In genomic region chr12:68175566-68176033, GRCh38 we compare ENCODE assay signal across 11 cellular contexts. TPM values are rescaled to one million over a fixed set of nuclear protein-coding genes. Genes with fewer than 3 reads are reported as not detected.
DNase-seq lines count a peak whose midpoint lies in the region; ATAC-seq, FAIRE-seq and TF ChIP-seq lines count a peak whose summit lies in the region.
"Had no signal": no experiment of that assay in that cellular context is flagged by ENCODE, and none has a peak within 500 bp of the region (broad histone marks: within the 10 kb centered on the region; RNA-seq: fewer than 3 reads in every experiment).

No MANE protein-coding gene starts in this region.

- H3K27ac ChIP-seq in kidney (ENCODE audit: low read depth in 2 of 2, low read length in 2 of 2): no peak overlapping the region

- peak; percentile 15 for DNase-seq in CD1c-positive myeloid dendritic cell (ENCODE audit: extremely low spot score)
- peak; percentile 59 for DNase-seq in GM20000 (ENCODE audit: low spot score)
- peak; percentile 81 for DNase-seq in activated effector memory CD4-positive, alpha-beta T cell treated with anti-CD3 and anti-CD28 coated beads, Interleukin-2, amount 50 U/mL, for 16 hours
- peak; percentile 34 to 53 for DNase-seq in stimulated activated CD8-positive, alpha-beta memory T cell treated with anti-CD3 and anti-CD28 coated beads, Interleukin-15, amount 100 ng/mL, for 4 hours (ENCODE audit: low read depth in 2 of 2)
- no peak for DNase-seq in inferior parietal cortex (ENCODE audit: extremely low spot score)
- DNase-seq in kidney: no peak
- no peak for DNase-seq in kidney glomerular epithelial cell (lab: John Stamatoyannopoulos, UW)

- no peaks in the 10 kb centered on the region for H3K9me3 ChIP-seq in kidney (ENCODE audit: control insufficient read depth in 1 of 2, low read length in 2 of 2)

- no peak overlapping the region for H3K4me3 ChIP-seq in kidney (ENCODE audit: low read length in 2 of 2)

- no peak for FAIRE-seq in kidney (lab: Jason Lieb, UNC)

- ATAC-seq in HG03575 (IDR thresholded peaks at IDR 0.05; ENCODE audit: extremely low read depth, insufficient number of reproducible peaks, low FRiP score, unreplicated experiment): peak; percentile 54

- no peaks in the 10 kb centered on the region for H3K4me1 ChIP-seq in kidney (ENCODE audit: control insufficient read depth in 1 of 2, insufficient read depth in 1 of 2, low read depth in 1 of 2, low read length in 2 of 2)

- no peaks in the 10 kb centered on the region for H3K36me3 ChIP-seq in kidney (ENCODE audit: control insufficient read depth in 1 of 2, insufficient read depth in 2 of 2, low read length in 2 of 2)

- TF ChIP-seq CTCF in GM20000 (IDR thresholded peaks at IDR 0.05; ENCODE audit: extremely low read depth, missing control alignments): no peak
- no peak for TF ChIP-seq CTCF in kidney (IDR thresholded peaks at IDR 0.05; ENCODE audit: borderline replicate concordance, extremely low read depth, insufficient read depth)

- intact Hi-C loops in kidney (cut with DNase I): no loop called here

- H3K9ac ChIP-seq in kidney (ENCODE audit: low read length in 2 of 2): no peak overlapping the region

RNA-seq across cellular contexts. Expression of gene IFNG, which starts 16.1 kb away (rescaled TPM):
- not detected for total RNA-seq in kidney
- polyA plus RNA-seq in kidney (ENCODE audit: insufficient read depth, low read depth, low replicate concordance): not detected
- polyA plus RNA-seq: adipose tissue, BJ, neural cell had no signal

RNA-seq across cellular contexts. Expression of gene IL26, which starts 50.0 kb away (rescaled TPM):
- total RNA-seq in kidney: not detected
- not detected for polyA plus RNA-seq in kidney (ENCODE audit: insufficient read depth, low read depth, low replicate concordance)
- polyA plus RNA-seq: adipose tissue, BJ, neural cell had no signal

Comparison
In these comparisons a context has a peak if more than half of its experiments do, and no peak if none do; other contexts are left out.
1. DNase-seq: peak in CD1c-positive myeloid dendritic cell (single experiment), GM20000 (single experiment), activated effector memory CD4-positive, alpha-beta T cell treated with anti-CD3 and anti-CD28 coated beads, Interleukin-2, amount 50 U/mL, for 16 hours (single experiment) and stimulated activated CD8-positive, alpha-beta memory T cell treated with anti-CD3 and anti-CD28 coated beads, Interleukin-15, amount 100 ng/mL, for 4 hours (2 of 2); none in inferior parietal cortex (single experiment), kidney (single experiment) and kidney glomerular epithelial cell (single experiment).